ENCODE assay signal across 8 cellular contexts in genomic region chr12:82688035-82688501, GRCh38. TPM values are rescaled to one million over a fixed set of nuclear protein-coding genes. Genes with fewer than 3 reads are reported as not detected.
DNase-seq lines count a peak whose midpoint lies in the region; ATAC-seq and TF ChIP-seq lines count a peak whose summit lies in the region.

No MANE protein-coding gene starts in this region.

- TF ChIP-seq CTCF in CD14-positive monocyte (IDR thresholded peaks at IDR 0.05) (peak; percentile 29), smooth muscle cell (IDR thresholded peaks at IDR 0.05; ENCODE audit: borderline replicate concordance, insufficient read depth, poor library complexity, severe bottlenecking) (no peak)

- H2AFZ ChIP-seq in smooth muscle cell (ENCODE audit: low read depth): peak overlapping the region; percentile 88

- H3K9me3 Mint-ChIP-seq in CD14-positive monocyte: peaks cover 0 to 2% (median 0%) of the 10 kb centered on the region in 7 donors
- H3K9me3 Mint-ChIP-seq in activated T-helper 1 cell treated with anti-CD3 and anti-CD28 coated beads, Interleukin-12 subunit alpha, Interleukin-12 subunit beta, Interleukin-2, Interleukin-4 antibody, amounts not matched to agents 30 ng/mL and 10 ng/mL and 1 ng/mL, durations not matched to agents 14 hours and 24 hours and 36 hours: no peaks in the 10 kb centered on the region

- DNase-seq in CD14-positive monocyte (ENCODE audit: low spot score) (no peak), HT1080 (ENCODE audit: low read depth) (peak; percentile 7), smooth muscle cell (lab: John Stamatoyannopoulos, UW; ENCODE audit: unreplicated experiment) (no peak), mesenteric fat pad (ENCODE audit: low spot score) (no peak)
- no peak for DNase-seq in activated T-helper 1 cell treated with anti-CD3 and anti-CD28 coated beads, Interleukin-12 subunit alpha, Interleukin-12 subunit beta, Interleukin-2, Interleukin-4 antibody, amounts not matched to agents 30 ng/mL and 10 ng/mL and 1 ng/mL, durations not matched to agents 14 hours and 24 hours and 36 hours (ENCODE audit: low spot score)
- DNase-seq in stimulated activated CD4-positive, alpha-beta T cell treated with anti-CD3 and anti-CD28 coated beads, Interleukin-2, amount 100 ng/mL, for 24 hours: no peak

- H3K27ac ChIP-seq in iPS-18a (ENCODE audit: low read length): no peak overlapping the region
- no peak overlapping the region for H3K27ac ChIP-seq in smooth muscle cell (ENCODE audit: low read depth)

- H3K27me3 ChIP-seq in iPS-18a (ENCODE audit: control insufficient read depth, insufficient read depth, low read length): peaks cover 19% of the 10 kb centered on the region
- no peaks in the 10 kb centered on the region for H3K27me3 ChIP-seq in smooth muscle cell (ENCODE audit: low read depth)

- 8% methylated on average over 12 of the region's 12 CpGs for WGBS in smooth muscle cell (ENCODE audit: low lambda C conversion rate)

- peak overlapping the region; percentile 94 for H3K4me2 ChIP-seq in smooth muscle cell

- no peaks in the 10 kb centered on the region for H3F3A ChIP-seq in smooth muscle cell (ENCODE audit: low read depth)

- peaks cover 20% of the 10 kb centered on the region in 2 donors for H3K36me3 Mint-ChIP-seq in CD14-positive monocyte
- H3K36me3 Mint-ChIP-seq in activated T-helper 1 cell treated with anti-CD3 and anti-CD28 coated beads, Interleukin-12 subunit alpha, Interleukin-12 subunit beta, Interleukin-2, Interleukin-4 antibody, amounts not matched to agents 30 ng/mL and 10 ng/mL and 1 ng/mL, durations not matched to agents 14 hours and 24 hours and 36 hours (ENCODE audit: low read depth): peaks cover 6% of the 10 kb centered on the region

- H3K4me1 ChIP-seq in iPS-18a (ENCODE audit: control insufficient read depth, low read depth, low read length) (peaks cover 5% of the 10 kb centered on the region), smooth muscle cell (ENCODE audit: low read depth) (peaks cover 8% of the 10 kb centered on the region)

- H3K27me3 Mint-ChIP-seq in CD14-positive monocyte (ENCODE audit: low read depth in 3 of 3): peaks cover 0 to 2% (median 2%) of the 10 kb centered on the region in 3 donors
- H3K27me3 Mint-ChIP-seq in activated T-helper 1 cell treated with anti-CD3 and anti-CD28 coated beads, Interleukin-12 subunit alpha, Interleukin-12 subunit beta, Interleukin-2, Interleukin-4 antibody, amounts not matched to agents 30 ng/mL and 10 ng/mL and 1 ng/mL, durations not matched to agents 14 hours and 24 hours and 36 hours (ENCODE audit: insufficient read depth): peaks cover 3% of the 10 kb centered on the region

- H3K36me3 ChIP-seq in iPS-18a (ENCODE audit: control insufficient read depth, low read depth, low read length): peaks cover 2% of the 10 kb centered on the region
- no peaks in the 10 kb centered on the region for H3K36me3 ChIP-seq in smooth muscle cell (ENCODE audit: low read depth)

- H3K9ac ChIP-seq in iPS-18a (ENCODE audit: low read length) (peak overlapping the region; percentile 26), smooth muscle cell (ENCODE audit: low read depth) (no peak overlapping the region)

- intact Hi-C loops in CD14-positive monocyte (cut with micrococcal nuclease): loop anchor here in 1 of 2 donors (10.0 kb wide), 1 partner anchor 157 kb away; no protein-coding TSS in a partner anchor
- intact Hi-C loops in activated T-helper 1 cell treated with anti-CD3 and anti-CD28 coated beads, Interleukin-12 subunit alpha, Interleukin-12 subunit beta, Interleukin-2, Interleukin-4 antibody, amounts not matched to agents 30 ng/mL and 10 ng/mL and 1 ng/mL, durations not matched to agents 14 hours and 24 hours and 36 hours (cut with micrococcal nuclease): loop anchor here (5.0 to 10.0 kb wide), 3 partner anchors 119 to 317 kb away; no protein-coding TSS in a partner anchor

- ATAC-seq in HG02798 (IDR thresholded peaks at IDR 0.05; ENCODE audit: poor library complexity, unreplicated experiment): no peak

- H4K20me1 ChIP-seq in smooth muscle cell (ENCODE audit: low read depth): no peaks in the 10 kb centered on the region

- peak overlapping the region; percentile 16 to 100 (median 98) for H3K27ac Mint-ChIP-seq in CD14-positive monocyte
- peak overlapping the region; percentile 92 for H3K27ac Mint-ChIP-seq in activated T-helper 1 cell treated with anti-CD3 and anti-CD28 coated beads, Interleukin-12 subunit alpha, Interleukin-12 subunit beta, Interleukin-2, Interleukin-4 antibody, amounts not matched to agents 30 ng/mL and 10 ng/mL and 1 ng/mL, durations not matched to agents 14 hours and 24 hours and 36 hours

- H3K9me3 ChIP-seq in iPS-18a (ENCODE audit: control insufficient read depth, low read depth, low read length): no peaks in the 10 kb centered on the region
- no peaks in the 10 kb centered on the region for H3K9me3 ChIP-seq in smooth muscle cell (replicated peaks; ENCODE audit: low read depth)

- H3K4me1 Mint-ChIP-seq in CD14-positive monocyte: peaks cover 51% of the 10 kb centered on the region
- peaks cover 40% of the 10 kb centered on the region for H3K4me1 Mint-ChIP-seq in activated T-helper 1 cell treated with anti-CD3 and anti-CD28 coated beads, Interleukin-12 subunit alpha, Interleukin-12 subunit beta, Interleukin-2, Interleukin-4 antibody, amounts not matched to agents 30 ng/mL and 10 ng/mL and 1 ng/mL, durations not matched to agents 14 hours and 24 hours and 36 hours (ENCODE audit: low read depth)

- H3K4me3 Mint-ChIP-seq in CD14-positive monocyte: peak overlapping the region; percentile 90 to 100
- H3K4me3 Mint-ChIP-seq in activated T-helper 1 cell treated with anti-CD3 and anti-CD28 coated beads, Interleukin-12 subunit alpha, Interleukin-12 subunit beta, Interleukin-2, Interleukin-4 antibody, amounts not matched to agents 30 ng/mL and 10 ng/mL and 1 ng/mL, durations not matched to agents 14 hours and 24 hours and 36 hours: peak overlapping the region; percentile 92

- H3K4me3 ChIP-seq in iPS-18a (ENCODE audit: low read length) (peak overlapping the region; percentile 72), smooth muscle cell (peak overlapping the region; percentile 82)

- H3K79me2 ChIP-seq in smooth muscle cell (ENCODE audit: low read depth): peaks cover 17% of the 10 kb centered on the region

RNA-seq across cellular contexts. Expression of gene TMTC2, which starts 1.4 kb away (rescaled TPM):
- polyA plus RNA-seq in CD14-positive monocyte (1 to 10 TPM; 2.5 to 3.3 TPM), smooth muscle cell (0.71 and 1.2 TPM in 2 replicates)
- 1.6 and 1.7 TPM in 2 replicates for total RNA-seq in HT1080 (2014; rRNA removed; shearing (Covaris generic))
- 2.1 and 2.2 TPM in 2 replicates for polyA plus RNA-seq in HT1080 (2015; cell fraction: cytosol; rRNA removed)
- polyA plus RNA-seq in HT1080 (2015; cell fraction: nucleus; rRNA removed): 4.7 and 5.0 TPM in 2 replicates
- total RNA-seq in activated T-helper 1 cell treated with anti-CD3 and anti-CD28 coated beads, Interleukin-12 subunit alpha, Interleukin-12 subunit beta, Interleukin-2, Interleukin-4 antibody, amounts not matched to agents 30 ng/mL and 10 ng/mL and 1 ng/mL, durations not matched to agents 14 hours and 24 hours and 36 hours: 2.6 and 3.0 TPM in 2 replicates
- total RNA-seq in smooth muscle cell (10.6 and 12.6 TPM in 2 replicates), mesenteric fat pad (7.0 TPM)
